Comparison of ENCODE assay signal across 18 cellular contexts in the genomic region with DNA sequence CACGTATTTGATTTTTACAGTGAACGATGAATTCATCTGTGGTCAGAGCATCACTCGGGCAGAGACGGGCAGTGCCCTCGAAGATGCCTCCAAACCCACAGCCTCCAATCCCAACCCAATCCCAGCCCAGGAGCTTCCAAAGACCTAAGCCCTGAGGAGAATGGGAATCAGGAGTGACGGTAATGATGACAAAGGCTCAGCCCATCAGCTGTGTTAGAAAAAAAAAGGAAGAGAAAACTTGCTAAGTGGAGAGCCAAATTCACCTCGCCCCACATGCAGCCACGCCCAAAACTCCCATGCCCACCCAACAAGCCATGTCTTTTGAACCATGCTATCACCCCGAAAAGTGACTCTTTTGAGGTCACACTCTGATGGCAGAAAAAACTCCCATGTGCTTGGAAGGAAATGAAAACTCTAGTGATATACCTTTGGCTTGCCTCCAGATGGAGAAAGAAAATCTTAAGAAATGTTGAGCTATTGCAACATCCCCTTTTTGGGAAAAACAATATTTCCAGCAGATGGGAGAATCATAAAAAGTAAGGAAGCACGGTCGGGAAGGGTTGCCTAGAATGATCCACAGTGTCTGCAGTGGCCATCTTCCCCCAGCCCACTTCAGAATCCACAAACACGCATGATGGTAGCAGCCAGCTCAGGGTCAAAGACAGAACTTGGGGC. TPM values are rescaled to one million over a fixed set of nuclear protein-coding genes. Genes with fewer than 3 reads are reported as not detected.
DNase-seq lines count a peak whose midpoint lies in the region; ATAC-seq and TF ChIP-seq lines count a peak whose summit lies in the region.
"Had no signal": no experiment of that assay in that cellular context is flagged by ENCODE, and none has a peak within 500 bp of the region (broad histone marks: within the 10 kb centered on the region; RNA-seq: fewer than 3 reads in every experiment).

No MANE protein-coding gene starts in this region.

- 66% methylated on average over 12 of the region's 12 CpGs for WGBS in right cardiac atrium
- WGBS in spleen, 5 donors, result 64 to 78% (median 71%) methylated on average over 12 of the region's 12 CpGs

- no peaks in the 10 kb centered on the region for H3K36me3 ChIP-seq in spleen

- H3K9me3 Mint-ChIP-seq in chondrocyte (ENCODE audit: low read depth) (no peaks in the 10 kb centered on the region), CD14-positive monocyte (no peaks in the 10 kb centered on the region)
- H3K9me3 Mint-ChIP-seq: type B pancreatic cell had no signal

- H3K4me3 Mint-ChIP-seq in chondrocyte (ENCODE audit: unreplicated experiment) (no peak overlapping the region), CD14-positive monocyte (no peak overlapping the region)
- H3K4me3 Mint-ChIP-seq: type B pancreatic cell had no signal

- peak overlapping the region; percentile 59 for H3K27ac ChIP-seq in right cardiac atrium (ENCODE audit: low read length)
- H3K27ac ChIP-seq in spleen, result peak overlapping the region in 7 of 8 donors; percentile 34 to 66 (median 45)
- H3K27ac ChIP-seq: body of pancreas, C4-2B, VCaP had no signal

- H3K9me3 ChIP-seq in right cardiac atrium (ENCODE audit: control insufficient read depth, low read length), result no peaks in the 10 kb centered on the region
- H3K9me3 ChIP-seq in spleen, result no peaks in the 10 kb centered on the region
- H3K9me3 ChIP-seq: body of pancreas had no signal

- ATAC-seq in right cardiac atrium, result peak; percentile 33 to 54
- ATAC-seq in HG02938 (IDR thresholded peaks at IDR 0.05; ENCODE audit: unreplicated experiment), result no peak
- ATAC-seq: body of pancreas had no signal

- H3K4me1 ChIP-seq in right cardiac atrium (ENCODE audit: control insufficient read depth, insufficient read depth, low read length) (peaks cover 12% of the 10 kb centered on the region), spleen (peaks cover 5 to 64% (median 18%) of the 10 kb centered on the region in 6 donors)
- H3K4me1 ChIP-seq: body of pancreas had no signal

- intact Hi-C loops in right cardiac atrium (cut with DNase I) (loop anchor here in 1 of 4 donors (10.0 kb wide), 1 partner anchor 58 kb away; no protein-coding TSS in a partner anchor), spleen (cut with DNase I; ENCODE audit: low total_unique reads) (no loop called here), CD14-positive monocyte (cut with micrococcal nuclease) (no loop called here)

- DNase-seq in GM03348 (ENCODE audit: low spot score) (peak; percentile 65), chondrocyte (ENCODE audit: low spot score) (no peak), right cardiac atrium (peak in 1 of 3 donors; percentile 65), spleen (no peak), amygdala (lab: John Stamatoyannopoulos, UW) (no peak), iPS-NIHi7 (ENCODE audit: extremely low spot score) (no peak), CD14-positive monocyte (ENCODE audit: low spot score) (no peak)
- DNase-seq: activated gamma-delta T cell; body of pancreas; DND-41; effector memory CD4-positive, alpha-beta T cell; islet precursor cell; posterior cingulate gyrus; SW 1271 had no signal

- H3K4me1 Mint-ChIP-seq in chondrocyte (ENCODE audit: low read depth) (peaks cover 32% of the 10 kb centered on the region), CD14-positive monocyte (peaks cover 15% of the 10 kb centered on the region)

- no peak for TF ChIP-seq CTCF in chondrocyte (IDR thresholded peaks at IDR 0.05)
- TF ChIP-seq CTCF in spleen (IDR thresholded peaks at IDR 0.05 in 8 of 11, conservative IDR thresholded peaks at IDR 0.05 in 3 of 11), result no peak
- no peak for TF ChIP-seq CTCF in CD14-positive monocyte (IDR thresholded peaks at IDR 0.05)

- H3K27me3 ChIP-seq in right cardiac atrium (ENCODE audit: control insufficient read depth, insufficient read depth) (no peaks in the 10 kb centered on the region), spleen (replicated peaks in 1 of 7) (no peaks in the 10 kb centered on the region)
- H3K27me3 ChIP-seq: body of pancreas had no signal

- no peaks in the 10 kb centered on the region for H3K27me3 Mint-ChIP-seq in chondrocyte (ENCODE audit: low read depth)
- H3K27me3 Mint-ChIP-seq in CD14-positive monocyte (ENCODE audit: low read depth in 3 of 3), result no peaks in the 10 kb centered on the region
- H3K27me3 Mint-ChIP-seq: type B pancreatic cell had no signal

- H3K4me3 ChIP-seq in right cardiac atrium (ENCODE audit: low read length) (no peak overlapping the region), spleen (no peak overlapping the region)
- H3K4me3 ChIP-seq: body of pancreas had no signal

- H3K36me3 Mint-ChIP-seq in chondrocyte (ENCODE audit: low read depth) (peaks cover 2% of the 10 kb centered on the region), CD14-positive monocyte (peaks cover 16 to 39% of the 10 kb centered on the region in 2 donors)
- H3K36me3 Mint-ChIP-seq: type B pancreatic cell had no signal

- no peak for TF ChIP-seq POLR2A in spleen (IDR thresholded peaks at IDR 0.05)

- peak overlapping the region; percentile 38 for H3K27ac Mint-ChIP-seq in chondrocyte (ENCODE audit: unreplicated experiment)
- H3K27ac Mint-ChIP-seq in CD14-positive monocyte, result peak overlapping the region in 3 of 7 donors; percentile 16 to 85 (median 39)
- H3K27ac Mint-ChIP-seq: type B pancreatic cell had no signal

RNA-seq across cellular contexts. Expression of gene XYLT1, which starts 37.7 kb away (rescaled TPM):
- total RNA-seq in chondrocyte (17.6 to 20.4 TPM (median 18.7 TPM) in 3 replicates), right cardiac atrium (10 to 100 TPM in 3 of 4 donors, 1 to 10 TPM in 1; 8.5 to 37.8 (median 12.6) TPM), spleen (10 to 100 TPM; 17.2 to 40.7 (median 25.2) TPM)
- polyA plus RNA-seq in right cardiac atrium (2.5 TPM), spleen (1 to 10 TPM; 2.1 to 3.2 (median 2.4) TPM), CD14-positive monocyte (1 to 10 TPM in 1 of 2 donors, under 1 TPM in 1; 0.51 to 1.6 TPM)
